14 cellular contexts compared by ENCODE assay signal in genomic region chr10:110141185-110141584, GRCh38.
A peak's percentile ranks its signal among the peaks of the same experiment; 100 is the strongest.
DNase-seq lines count a peak whose midpoint lies in the region; ATAC-seq and TF ChIP-seq lines count a peak whose summit lies in the region.
"Had no signal": no experiment of that assay in that cellular context is flagged by ENCODE, and none has a peak within 500 bp of the region (broad histone marks: within the 10 kb centered on the region; RNA-seq: fewer than 3 reads in every experiment).

No MANE protein-coding gene starts in this region.

- H3K4me3 Mint-ChIP-seq in activated CD4-positive, alpha-beta memory T cell treated with anti-CD3 and anti-CD28 coated beads, Interleukin-2, amount 10 ng/mL, durations not matched to agents 7 days and 5 days: no peak overlapping the region
- H3K4me3 Mint-ChIP-seq in activated CD4-positive, alpha-beta memory T cell treated with anti-CD3 and anti-CD28 coated beads for 36 hours: no peak overlapping the region
- H3K4me3 Mint-ChIP-seq: activated naive CD8-positive, alpha-beta T cell treated with anti-CD3 and anti-CD28 coated beads, Interleukin-2, amount 50 U/mL, for 24 hours had no signal

- peaks cover 16% of the 10 kb centered on the region for H3K36me3 Mint-ChIP-seq in activated CD4-positive, alpha-beta memory T cell treated with anti-CD3 and anti-CD28 coated beads, Interleukin-2, amount 10 ng/mL, durations not matched to agents 7 days and 5 days (ENCODE audit: low read depth)
- H3K36me3 Mint-ChIP-seq in activated CD4-positive, alpha-beta memory T cell treated with anti-CD3 and anti-CD28 coated beads for 36 hours: no peaks in the 10 kb centered on the region

- H3K27ac ChIP-seq in tibial artery (no peak overlapping the region), Karpas-422 (ENCODE audit: low read length) (no peak overlapping the region)
- H3K27ac ChIP-seq: right atrium auricular region, testis had no signal

- no peak for DNase-seq in activated CD4-positive, alpha-beta memory T cell treated with anti-CD3 and anti-CD28 coated beads, Interleukin-2, amount 10 ng/mL, durations not matched to agents 7 days and 5 days
- no peak for DNase-seq in activated CD4-positive, alpha-beta memory T cell treated with anti-CD3 and anti-CD28 coated beads for 36 hours
- peak; percentile 90 for DNase-seq in NOMO-1 treated with dmso at 0.1 percent for 144 hours (lab: John Stamatoyannopoulos, UW; ENCODE audit: unreplicated experiment)
- DNase-seq in dermis blood vessel endothelial cell: peak; percentile 75
- peak; percentile 25 for DNase-seq in renal cortical epithelial cell (ENCODE audit: low read depth)
- DNase-seq in tibial artery: no peak
- no peak for DNase-seq in Karpas-422
- DNase-seq: activated naive CD8-positive, alpha-beta T cell treated with anti-CD3 and anti-CD28 coated beads, Interleukin-2, amount 50 U/mL, for 24 hours; NCI-H1092; NCI-H526 treated with DMSO at 0.1 percent for 48 hours; testis had no signal

- H3K9me2 ChIP-seq in Karpas-422 (replicated peaks; ENCODE audit: insufficient read depth, low read length): no peaks in the 10 kb centered on the region

- peak overlapping the region; percentile 68 for H3K27ac Mint-ChIP-seq in activated CD4-positive, alpha-beta memory T cell treated with anti-CD3 and anti-CD28 coated beads, Interleukin-2, amount 10 ng/mL, durations not matched to agents 7 days and 5 days
- no peak overlapping the region for H3K27ac Mint-ChIP-seq in activated CD4-positive, alpha-beta memory T cell treated with anti-CD3 and anti-CD28 coated beads for 36 hours
- H3K27ac Mint-ChIP-seq: activated naive CD8-positive, alpha-beta T cell treated with anti-CD3 and anti-CD28 coated beads, Interleukin-2, amount 50 U/mL, for 24 hours had no signal

- intact Hi-C loops in activated CD4-positive, alpha-beta memory T cell treated with anti-CD3 and anti-CD28 coated beads for 36 hours (cut with micrococcal nuclease): no loop called here
- intact Hi-C loops in tibial artery (cut with DNase I; ENCODE audit: low total_unique reads): loop anchor here (5.0 kb wide), 1 partner anchor 66 kb away; the partner anchor contains the start of gene MXI1

- no peak overlapping the region for H3K4me2 ChIP-seq in Karpas-422 (ENCODE audit: low read depth, low read length, poor library complexity, severe bottlenecking)

- H3K9me3 Mint-ChIP-seq in activated CD4-positive, alpha-beta memory T cell treated with anti-CD3 and anti-CD28 coated beads, Interleukin-2, amount 10 ng/mL, durations not matched to agents 7 days and 5 days: no peaks in the 10 kb centered on the region
- no peaks in the 10 kb centered on the region for H3K9me3 Mint-ChIP-seq in activated CD4-positive, alpha-beta memory T cell treated with anti-CD3 and anti-CD28 coated beads for 36 hours
- H3K9me3 Mint-ChIP-seq: activated naive CD8-positive, alpha-beta T cell treated with anti-CD3 and anti-CD28 coated beads, Interleukin-2, amount 50 U/mL, for 24 hours had no signal

- peaks cover 54% of the 10 kb centered on the region for H3K4me1 Mint-ChIP-seq in activated CD4-positive, alpha-beta memory T cell treated with anti-CD3 and anti-CD28 coated beads, Interleukin-2, amount 10 ng/mL, durations not matched to agents 7 days and 5 days
- peaks cover 34% of the 10 kb centered on the region for H3K4me1 Mint-ChIP-seq in activated CD4-positive, alpha-beta memory T cell treated with anti-CD3 and anti-CD28 coated beads for 36 hours (ENCODE audit: low read depth)

- TF ChIP-seq CTCF in tibial artery (IDR thresholded peaks at IDR 0.05): no peak

- H3K9ac ChIP-seq in Karpas-422 (ENCODE audit: low read length): no peak overlapping the region

- H3K9me3 ChIP-seq in tibial artery (no peaks in the 10 kb centered on the region), Karpas-422 (ENCODE audit: low read length) (no peaks in the 10 kb centered on the region)
- H3K9me3 ChIP-seq: right atrium auricular region, testis had no signal

- H3K36me3 ChIP-seq in tibial artery (no peaks in the 10 kb centered on the region), Karpas-422 (ENCODE audit: insufficient read depth, low read length) (no peaks in the 10 kb centered on the region)

- no peak overlapping the region for H2AFZ ChIP-seq in Karpas-422 (ENCODE audit: low read length)

- CTCF ChIA-PET in activated CD4-positive, alpha-beta memory T cell treated with anti-CD3 and anti-CD28 coated beads, Interleukin-2, amount 10 ng/mL, durations not matched to agents 7 days and 5 days (lab: Charles Lee): interaction anchor here (0.7 to 2.9 kb wide), 16 partner anchors 15 to 257 kb away, joined by 3 to 27 read pairs (median 6); no protein-coding TSS in a partner anchor
- CTCF ChIA-PET in activated CD4-positive, alpha-beta memory T cell treated with anti-CD3 and anti-CD28 coated beads for 36 hours (lab: Charles Lee): interaction anchor here (0.6 to 2.8 kb wide), 8 partner anchors 19 to 417 kb away, joined by 3 to 20 read pairs (median 4); no protein-coding TSS in a partner anchor

- peaks cover 17% of the 10 kb centered on the region for H3K27me3 Mint-ChIP-seq in activated CD4-positive, alpha-beta memory T cell treated with anti-CD3 and anti-CD28 coated beads, Interleukin-2, amount 10 ng/mL, durations not matched to agents 7 days and 5 days
- H3K27me3 Mint-ChIP-seq in activated CD4-positive, alpha-beta memory T cell treated with anti-CD3 and anti-CD28 coated beads for 36 hours: no peaks in the 10 kb centered on the region

- H3K4me3 ChIP-seq in tibial artery (no peak overlapping the region), Karpas-422 (ENCODE audit: low read length) (no peak overlapping the region)
- H3K4me3 ChIP-seq: right atrium auricular region, testis had no signal

- H3K4me1 ChIP-seq in tibial artery (peaks cover 0 to 17% (median 5%) of the 10 kb centered on the region in 4 donors), Karpas-422 (ENCODE audit: low read length) (peaks cover 2% of the 10 kb centered on the region; the same call in 1 of the 2 replicates)

- POLR2A ChIA-PET in activated CD4-positive, alpha-beta memory T cell treated with anti-CD3 and anti-CD28 coated beads, Interleukin-2, amount 10 ng/mL, durations not matched to agents 7 days and 5 days (lab: Charles Lee): interaction anchor here (0.6 to 4.8 kb wide), 8 partner anchors 16 to 361 kb away, joined by 3 to 36 read pairs (median 3); partner anchors contain the start of gene MXI1
- POLR2A ChIA-PET in activated CD4-positive, alpha-beta memory T cell treated with anti-CD3 and anti-CD28 coated beads for 36 hours (lab: Charles Lee): interaction anchor here (0.7 kb wide), 1 partner anchor 150 kb away, joined by 4 read pairs; no protein-coding TSS in a partner anchor

- no peak for ATAC-seq in esophagus mucosa
- ATAC-seq: activated naive CD8-positive, alpha-beta T cell treated with anti-CD3 and anti-CD28 coated beads, Interleukin-2, amount 50 U/mL, for 24 hours; SK-N-SH treated with all-trans-retinoic acid at 6 μM for 48 hours had no signal

- peaks cover 5% of the 10 kb centered on the region; the same call in 1 of the 2 replicates for H4K20me1 ChIP-seq in Karpas-422 (ENCODE audit: insufficient read depth, low read depth, low read length)

- H3K79me2 ChIP-seq in Karpas-422 (ENCODE audit: low read length): no peaks in the 10 kb centered on the region

- H3K27me3 ChIP-seq in tibial artery (no peaks in the 10 kb centered on the region), Karpas-422 (ENCODE audit: low read length) (no peaks in the 10 kb centered on the region)
- H3K27me3 ChIP-seq: right atrium auricular region, testis had no signal

Comparison
In these comparisons a context has a peak if more than half of its experiments do, and no peak if none do; other contexts are left out.
1. DNase-seq: peak in NOMO-1 treated with dmso at 0.1 percent for 144 hours (single experiment), dermis blood vessel endothelial cell (single experiment) and renal cortical epithelial cell (single experiment); none in activated CD4-positive, alpha-beta memory T cell treated with anti-CD3 and anti-CD28 coated beads, Interleukin-2, amount 10 ng/mL, durations not matched to agents 7 days and 5 days (single experiment), activated CD4-positive, alpha-beta memory T cell treated with anti-CD3 and anti-CD28 coated beads for 36 hours (single experiment), tibial artery (0 of 2) and Karpas-422 (single experiment).